Comparison of ENCODE assay signal across 8 cellular contexts in the genomic region with DNA sequence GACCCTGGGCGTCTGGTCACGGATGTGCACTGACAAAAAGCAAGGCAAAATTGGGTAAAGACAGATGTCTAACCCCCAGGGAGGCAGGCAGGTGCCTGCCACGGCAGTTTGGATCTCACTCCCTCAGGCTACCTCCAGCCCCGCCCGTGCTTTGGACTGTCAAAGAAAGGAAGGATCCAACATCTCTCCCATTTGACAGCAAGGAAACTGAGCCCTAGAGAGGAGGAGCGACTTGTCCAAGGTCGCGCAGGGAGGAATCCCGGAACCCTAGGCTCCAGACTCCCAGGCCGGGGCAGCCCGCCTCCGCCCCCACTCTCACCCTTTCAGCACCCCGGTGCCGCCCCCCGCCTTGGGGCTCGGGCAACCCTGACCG. TPM values are rescaled to one million over a fixed set of nuclear protein-coding genes. Genes with fewer than 3 reads are reported as not detected.
DNase-seq lines count a peak whose midpoint lies in the region; ATAC-seq and TF ChIP-seq lines count a peak whose summit lies in the region.

No MANE protein-coding gene starts in this region.

- DNase-seq in WERI-Rb-1 (no peak), cardiac muscle cell (ENCODE audit: low read depth in 1 of 2, low spot score in 1 of 2) (peak in 1 of 2 donors; percentile 5), skeletal muscle cell (ENCODE audit: low read depth) (no peak), foreskin melanocyte (no peak), hippocampal formation (lab: John Stamatoyannopoulos, UW) (no peak)

- H3K4me1 ChIP-seq in ES-I3 (ENCODE audit: insufficient read depth, low read length): 0 out of 2 replicates have a peak, but pooled peaks cover 5% of the 10 kb centered on the region
- H3K4me1 ChIP-seq in cardiac muscle cell (ENCODE audit: low read depth): peaks cover 19% of the 10 kb centered on the region

- H3K9ac ChIP-seq in ES-I3 (ENCODE audit: low read depth, low read length): peak overlapping the region; percentile 82

- H3K9me3 ChIP-seq in ES-I3 (ENCODE audit: control insufficient read depth, insufficient read depth, low read length): no peaks in the 10 kb centered on the region
- no peaks in the 10 kb centered on the region for H3K9me3 ChIP-seq in WERI-Rb-1 (ENCODE audit: severe bottlenecking)
- H3K9me3 ChIP-seq in cardiac muscle cell (ENCODE audit: low read depth): no peaks in the 10 kb centered on the region

- TF ChIP-seq CTCF in WERI-Rb-1 (IDR thresholded peaks at IDR 0.05; ENCODE audit: low read depth, low read length) (no peak), cardiac muscle cell (IDR thresholded peaks at IDR 0.05; ENCODE audit: low read depth, low read length) (no peak)

- ATAC-seq in GM19452 (IDR thresholded peaks at IDR 0.05; ENCODE audit: unreplicated experiment) (peak; percentile 8), HG03442 (IDR thresholded peaks at IDR 0.05; ENCODE audit: unreplicated experiment) (peak; percentile 44)

- H3K27me3 ChIP-seq in WERI-Rb-1 (ENCODE audit: insufficient read depth, low read depth, severe bottlenecking): no peaks in the 10 kb centered on the region
- no peaks in the 10 kb centered on the region for H3K27me3 ChIP-seq in cardiac muscle cell

- H3K27ac ChIP-seq in WERI-Rb-1 (peak overlapping the region; percentile 83), cardiac muscle cell (peak overlapping the region; percentile 98)

- H3K4me3 ChIP-seq in WERI-Rb-1 (ENCODE audit: low read depth, low read length) (peak overlapping the region; percentile 92), cardiac muscle cell (peak overlapping the region; percentile 65), skeletal muscle cell (ENCODE audit: low read depth, low read length) (peak overlapping the region; percentile 82)

- H3K36me3 ChIP-seq in ES-I3 (ENCODE audit: insufficient read depth, low read length) (no peaks in the 10 kb centered on the region), WERI-Rb-1 (peaks cover 3% of the 10 kb centered on the region; the same call in 1 of the 2 replicates), cardiac muscle cell (peaks cover 11% of the 10 kb centered on the region)

RNA-seq across cellular contexts. Expression of a gene that starts 0.4 kb away (rescaled TPM):
- total RNA-seq in cardiac muscle cell: 16.2 and 21.1 TPM in 2 replicates
- 13.5 and 15.0 TPM in 2 replicates for polyA plus RNA-seq in cardiac muscle cell
